15 cellular contexts compared by ENCODE assay signal in genomic region chr2:7403092-7403775, GRCh38.
"Had no signal": no experiment of that assay in that cellular context is flagged by ENCODE, and none has a peak within 500 bp of the region (broad histone marks: within the 10 kb centered on the region; RNA-seq: fewer than 3 reads in every experiment).

No MANE protein-coding gene starts in this region.

- H3K36me3 Mint-ChIP-seq: naive B cell; stimulated activated naive B cell treated with anti-CD40 and anti-IgM and Interleukin-4, amounts not matched to agents 10 μg/mL and 1 μg/mL and 100 μg/mL, for 72 hours had no signal

- H3K4me1 ChIP-seq: testis, tibial nerve had no signal

- H3K27ac ChIP-seq: heart left ventricle, sigmoid colon, skin epidermis, testis, tibial nerve had no signal

- H3K9me3 ChIP-seq: heart left ventricle, sigmoid colon, testis, tibial nerve had no signal

- H3K4me1 Mint-ChIP-seq: naive B cell; stimulated activated naive B cell treated with anti-CD40 and anti-IgM and Interleukin-4, amounts not matched to agents 10 μg/mL and 1 μg/mL and 100 μg/mL, for 72 hours had no signal

- H3K4me3 ChIP-seq: dorsolateral prefrontal cortex, heart left ventricle, sigmoid colon, skin epidermis, testis, tibial nerve had no signal

- H3K36me3 ChIP-seq: heart left ventricle, sigmoid colon, tibial nerve had no signal

- DNase-seq: cortex of kidney; dorsolateral prefrontal cortex; effector CD8-positive, alpha-beta T cell; heart left ventricle; hippocampal formation; mesendoderm; naive B cell; sigmoid colon; stimulated activated CD4-positive, alpha-beta T cell treated with anti-CD3 and anti-CD28 coated beads, Interleukin-2, amount 100 ng/mL, for 24 hours; stimulated activated CD4-positive, alpha-beta T cell treated with anti-CD3 and anti-CD28 coated beads, Interleukin-4, amount 100 ng/mL, for 4 hours; stimulated activated naive B cell treated with anti-CD40 and anti-IgM and Interleukin-4, amounts not matched to agents 10 μg/mL and 1 μg/mL and 100 μg/mL, for 72 hours; stimulated activated naive CD8-positive, alpha-beta T cell treated with anti-CD3 and anti-CD28 coated beads, Interleukin-15, amount 100 ng/mL, for 72 hours; testis had no signal

- H3K4me3 Mint-ChIP-seq: naive B cell; stimulated activated naive B cell treated with anti-CD40 and anti-IgM and Interleukin-4, amounts not matched to agents 10 μg/mL and 1 μg/mL and 100 μg/mL, for 72 hours; stimulated activated naive CD8-positive, alpha-beta T cell treated with anti-CD3 and anti-CD28 coated beads, Interleukin-15, amount 100 ng/mL, for 72 hours had no signal

- H3K9me3 Mint-ChIP-seq: naive B cell; stimulated activated naive B cell treated with anti-CD40 and anti-IgM and Interleukin-4, amounts not matched to agents 10 μg/mL and 1 μg/mL and 100 μg/mL, for 72 hours; stimulated activated naive CD8-positive, alpha-beta T cell treated with anti-CD3 and anti-CD28 coated beads, Interleukin-15, amount 100 ng/mL, for 72 hours had no signal

- H3K27ac Mint-ChIP-seq: naive B cell; stimulated activated naive B cell treated with anti-CD40 and anti-IgM and Interleukin-4, amounts not matched to agents 10 μg/mL and 1 μg/mL and 100 μg/mL, for 72 hours; stimulated activated naive CD8-positive, alpha-beta T cell treated with anti-CD3 and anti-CD28 coated beads, Interleukin-15, amount 100 ng/mL, for 72 hours had no signal

- H3K27me3 ChIP-seq: sigmoid colon, testis had no signal

- ATAC-seq: heart left ventricle; stimulated activated naive B cell treated with anti-CD40 and anti-IgM and Interleukin-4, amounts not matched to agents 10 μg/mL and 1 μg/mL and 100 μg/mL, for 72 hours; stimulated activated naive CD8-positive, alpha-beta T cell treated with anti-CD3 and anti-CD28 coated beads, Interleukin-15, amount 100 ng/mL, for 72 hours had no signal
